Comparison of ENCODE assay signal across 32 cellular contexts in the genomic region with DNA sequence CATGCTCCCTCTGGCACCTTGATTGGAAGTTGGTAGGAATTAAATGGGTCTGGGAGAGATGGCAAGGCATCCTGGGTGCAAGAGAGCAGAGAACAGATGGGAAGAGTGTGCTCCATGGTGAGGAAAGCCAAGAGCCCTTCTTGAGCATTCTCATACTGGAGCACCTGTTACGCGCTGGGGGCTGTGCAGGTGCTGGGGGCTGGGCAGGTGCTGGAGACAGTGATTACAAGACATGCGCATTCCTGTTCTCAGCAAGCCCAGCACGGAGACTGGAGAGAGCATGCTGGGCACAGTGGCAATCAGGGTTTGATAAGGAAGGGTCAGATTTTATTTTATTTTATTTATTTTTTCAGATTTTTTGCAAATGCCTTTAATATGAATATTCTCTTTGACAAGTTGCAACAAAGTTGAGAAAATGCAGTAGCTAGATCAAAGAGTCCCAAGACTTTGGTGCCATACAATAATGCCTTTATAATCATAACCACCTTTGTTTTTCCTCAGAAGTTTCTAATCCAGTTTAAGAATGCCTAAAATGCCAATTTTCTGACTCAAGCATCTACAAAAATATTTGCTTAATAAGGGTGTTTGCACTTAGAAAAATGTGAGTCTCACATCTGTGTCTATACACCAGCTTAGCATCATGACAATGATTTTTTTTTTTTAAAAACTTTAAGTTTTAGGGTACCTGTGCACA.
"Had no signal": no experiment of that assay in that cellular context is flagged by ENCODE, and none has a peak within 500 bp of the region (broad histone marks: within the 10 kb centered on the region; RNA-seq: fewer than 3 reads in every experiment).

No MANE protein-coding gene starts in this region.

- H3K27me3 Mint-ChIP-seq: activated B cell treated with CpG ODN at 0.5 μM for 24 hours; brain; central memory CD8-positive, alpha-beta T cell had no signal

- H3K4me1 Mint-ChIP-seq: activated B cell treated with CpG ODN at 0.5 μM for 24 hours; activated CD4-positive, alpha-beta T cell treated with anti-CD3 and anti-CD28 coated beads, Interleukin-2, amount 10 ng/mL, durations not matched to agents 24 days and 14 days; activated CD8-positive, alpha-beta memory T cell treated with anti-CD3 and anti-CD28 coated beads, Interleukin-2, amount 10 ng/mL, durations not matched to agents 7 days and 5 days; activated naive CD8-positive, alpha-beta T cell treated with anti-CD3 and anti-CD28 coated beads, Interleukin-2, amount 50 U/mL, for 24 hours; brain; central memory CD8-positive, alpha-beta T cell had no signal

- H3K4me3 ChIP-seq: ascending aorta, SJSA1 had no signal

- H3K27me3 ChIP-seq: ascending aorta, SJSA1 had no signal

- H3K9me3 ChIP-seq: SJSA1 had no signal

- H3K4me1 ChIP-seq: SJSA1 had no signal

- H3K36me3 ChIP-seq: ascending aorta, SJSA1 had no signal

- DNase-seq: activated B cell treated with CpG ODN at 0.5 μM for 24 hours; activated CD4-positive, alpha-beta T cell treated with anti-CD3 and anti-CD28 coated beads for 1 hour; activated CD4-positive, alpha-beta T cell treated with anti-CD3 and anti-CD28 coated beads, Interleukin-2, amount 10 ng/mL, durations not matched to agents 24 days and 14 days; activated CD4-positive, alpha-beta T cell treated with anti-CD3 and anti-CD28 coated beads, Interleukin-2, amount 50 U/mL, for 48 hours; activated CD8-positive, alpha-beta memory T cell treated with anti-CD3 and anti-CD28 coated beads, Interleukin-2, amount 10 ng/mL, durations not matched to agents 7 days and 5 days; activated effector memory CD4-positive, alpha-beta T cell treated with anti-CD3 and anti-CD28 coated beads, Interleukin-2, amount 50 U/mL, for 16 hours; activated naive CD4-positive, alpha-beta T cell treated with Interleukin-2 at 50 U/mL for 16 hours; activated naive CD8-positive, alpha-beta T cell treated with anti-CD3 and anti-CD28 coated beads, Interleukin-2, amount 50 U/mL, for 24 hours; activated T-cell treated with anti-CD3 and anti-CD28 coated beads, Interleukin-2, amount 50 U/mL, for 4 hours; amniotic stem cell; Kasumi-1; KBM-7; NCI-H1048; NCI-H146; NCI-H187 treated with DMSO at 0.1 percent for 48 hours; NCI-H2081 treated with DMSO at 0.1 percent for 48 hours; NCI-H2171 treated with DMSO at 0.1 percent for 48 hours; NCI-H345; NCI-H510A; NCI-H526 treated with DMSO at 0.1 percent for 48 hours; NCI-H82; SHP77; SW 1271 had no signal

- H3K27ac Mint-ChIP-seq: activated B cell treated with CpG ODN at 0.5 μM for 24 hours; activated CD4-positive, alpha-beta T cell treated with anti-CD3 and anti-CD28 coated beads, Interleukin-2, amount 10 ng/mL, durations not matched to agents 24 days and 14 days; activated CD8-positive, alpha-beta memory T cell treated with anti-CD3 and anti-CD28 coated beads, Interleukin-2, amount 10 ng/mL, durations not matched to agents 7 days and 5 days; activated naive CD8-positive, alpha-beta T cell treated with anti-CD3 and anti-CD28 coated beads, Interleukin-2, amount 50 U/mL, for 24 hours; T-helper 1 cell treated with Interleukin-12 subunit alpha and Interleukin-12 subunit beta and Interleukin-4 antibody, amounts not matched to agents 30 μg/mL and 1 μg/mL, for 36 hours had no signal

- H3K36me3 Mint-ChIP-seq: activated CD8-positive, alpha-beta memory T cell treated with anti-CD3 and anti-CD28 coated beads, Interleukin-2, amount 10 ng/mL, durations not matched to agents 7 days and 5 days; activated naive CD4-positive, alpha-beta T cell treated with anti-CD3 and anti-CD28 coated beads, Interleukin-2, amount 50 U/mL, for 72 hours; brain had no signal

- ATAC-seq: activated CD8-positive, alpha-beta memory T cell treated with anti-CD3 and anti-CD28 coated beads, Interleukin-2, amount 10 ng/mL, durations not matched to agents 7 days and 5 days; activated naive CD4-positive, alpha-beta T cell treated with anti-CD3 and anti-CD28 coated beads, Interleukin-2, amount 50 U/mL, for 72 hours; activated naive CD8-positive, alpha-beta T cell treated with anti-CD3 and anti-CD28 coated beads, Interleukin-2, amount 50 U/mL, for 24 hours; activated T-cell treated with anti-CD3 and anti-CD28 coated beads, Interleukin-2, amount 50 U/mL, for 4 hours; Panc1; SK-N-SH treated with all-trans-retinoic acid at 6 μM for 48 hours had no signal

- H3K4me3 Mint-ChIP-seq: activated B cell treated with CpG ODN at 0.5 μM for 24 hours; activated CD4-positive, alpha-beta T cell treated with anti-CD3 and anti-CD28 coated beads, Interleukin-2, amount 10 ng/mL, durations not matched to agents 24 days and 14 days; activated CD8-positive, alpha-beta memory T cell treated with anti-CD3 and anti-CD28 coated beads, Interleukin-2, amount 10 ng/mL, durations not matched to agents 7 days and 5 days; activated naive CD8-positive, alpha-beta T cell treated with anti-CD3 and anti-CD28 coated beads, Interleukin-2, amount 50 U/mL, for 24 hours; activated T-cell treated with anti-CD3 and anti-CD28 coated beads, Interleukin-2, amount 50 U/mL, for 4 hours; brain; central memory CD8-positive, alpha-beta T cell; T-helper 1 cell treated with Interleukin-12 subunit alpha and Interleukin-12 subunit beta and Interleukin-4 antibody, amounts not matched to agents 30 μg/mL and 1 μg/mL, for 36 hours had no signal

- H3K9me3 Mint-ChIP-seq: activated CD4-positive, alpha-beta T cell treated with anti-CD3 and anti-CD28 coated beads, Interleukin-2, amount 10 ng/mL, durations not matched to agents 24 days and 14 days; activated naive CD4-positive, alpha-beta T cell treated with anti-CD3 and anti-CD28 coated beads, Interleukin-2, amount 50 U/mL, for 72 hours; central memory CD8-positive, alpha-beta T cell; T-helper 1 cell treated with Interleukin-12 subunit alpha and Interleukin-12 subunit beta and Interleukin-4 antibody, amounts not matched to agents 30 μg/mL and 1 μg/mL, for 36 hours had no signal

- H3K27ac ChIP-seq: ascending aorta, RWPE1, SJSA1 had no signal
